ENCODE assay signal across 8 cellular contexts in the genomic region with DNA sequence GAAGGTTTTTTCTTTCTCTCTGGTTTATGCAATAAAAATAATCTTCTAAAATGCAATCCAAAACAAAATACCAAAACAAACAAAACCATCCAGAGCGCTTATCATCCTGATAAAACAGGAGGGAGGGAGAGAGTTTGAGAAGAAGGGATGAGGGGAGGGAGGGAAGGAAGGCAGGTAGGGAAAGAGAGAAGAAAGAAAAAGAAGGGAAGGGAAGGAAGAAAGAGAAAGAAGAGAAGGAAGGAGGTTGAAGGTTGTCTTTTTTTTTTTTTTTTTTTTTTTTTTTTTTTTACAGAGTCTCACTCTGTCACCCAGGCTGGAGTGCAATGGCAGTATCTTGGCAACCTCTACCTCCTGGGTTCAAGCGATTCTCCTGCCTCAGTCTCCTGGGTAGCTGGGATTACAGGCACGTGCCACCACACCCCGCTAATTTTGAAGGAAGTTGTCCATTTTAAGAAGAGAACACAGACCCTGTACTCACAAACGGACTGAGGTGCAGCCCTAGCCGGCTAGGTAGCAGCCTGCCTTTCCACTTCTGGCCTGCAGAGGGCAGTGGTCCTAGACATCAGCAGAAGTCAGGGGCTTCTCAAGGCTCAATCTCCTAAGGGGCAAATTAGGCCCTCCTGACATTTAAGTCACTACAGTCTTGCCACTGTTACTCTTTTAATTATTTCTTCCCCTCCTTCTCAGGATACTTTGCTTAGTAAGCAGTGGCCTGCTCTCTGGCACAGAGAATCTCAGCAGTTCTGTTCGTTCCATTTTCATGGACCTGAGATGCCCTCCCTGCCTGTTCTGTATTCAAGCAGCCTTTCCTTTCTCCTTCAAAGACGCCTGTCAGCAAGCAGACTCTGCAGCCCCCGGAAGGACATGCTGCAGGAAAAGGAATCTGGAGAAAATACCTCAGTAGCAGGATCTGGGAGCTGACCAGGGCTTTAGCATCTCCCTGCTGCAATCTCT.
A peak's percentile ranks its signal among the peaks of the same experiment; 100 is the strongest.
DNase-seq lines count a peak whose midpoint lies in the region; ATAC-seq and TF ChIP-seq lines count a peak whose summit lies in the region.

No MANE protein-coding gene starts in this region.

- H3K4me3 ChIP-seq in fibroblast of the aortic adventitia (ENCODE audit: low read depth, low read length) (no peak overlapping the region), neutrophil (ENCODE audit: low read depth in 1 of 2, low read length in 1 of 2) (no peak overlapping the region), suprapubic skin (no peak overlapping the region)

- no peaks in the 10 kb centered on the region for H3K4me1 ChIP-seq in neutrophil (ENCODE audit: control insufficient read depth in 1 of 2, insufficient read depth in 1 of 2, low read depth in 1 of 2, low read length in 1 of 2)
- no peaks in the 10 kb centered on the region for H3K4me1 ChIP-seq in suprapubic skin

- H3K27ac ChIP-seq in neutrophil, result no peak overlapping the region
- H3K27ac ChIP-seq in suprapubic skin, result no peak overlapping the region

- TF ChIP-seq EP300 in suprapubic skin (IDR thresholded peaks at IDR 0.05), result no peak

- TF ChIP-seq POLR2A in suprapubic skin (IDR thresholded peaks at IDR 0.05), result no peak

- DNase-seq in CMK (ENCODE audit: low read depth) (peak; percentile 56), HUDEP-2 (lab: John Stamatoyannopoulos, UW; ENCODE audit: unreplicated experiment in 76 of 76) (peak in 55 of 76 experiments; percentile 2 to 65 (median 25)), OCI-M2 (lab: John Stamatoyannopoulos, UW; ENCODE audit: unreplicated experiment) (peak; percentile 9), fibroblast of the aortic adventitia (ENCODE audit: low read depth) (peak; percentile 72), suprapubic skin (ENCODE audit: low spot score in 2 of 2) (peak in 1 of 2 donors; percentile 72)
- DNase-seq in activated T-cell treated with anti-CD3 and anti-CD28 coated beads, Interleukin-2, amount 50 U/mL, for 48 hours, result peak; percentile 76 to 78

- WGBS in suprapubic skin, result 27% methylated on average over 9 of the region's 9 CpGs

- H3K36me3 ChIP-seq in neutrophil (no peaks in the 10 kb centered on the region), suprapubic skin (no peaks in the 10 kb centered on the region)

- TF ChIP-seq CTCF in fibroblast of the aortic adventitia (IDR thresholded peaks at IDR 0.05; ENCODE audit: insufficient read depth, low read length), result peak; percentile 98
- peak; percentile 75 for TF ChIP-seq CTCF in neutrophil (IDR thresholded peaks at IDR 0.05)
- TF ChIP-seq CTCF in suprapubic skin (IDR thresholded peaks at IDR 0.05), result peak; percentile 73 to 94

- H3K9me3 ChIP-seq in neutrophil (no peaks in the 10 kb centered on the region), suprapubic skin (no peaks in the 10 kb centered on the region)

- H3K27me3 ChIP-seq in neutrophil, result peaks cover 76% of the 10 kb centered on the region
- H3K27me3 ChIP-seq in suprapubic skin, result no peaks in the 10 kb centered on the region

- peak; percentile 40 for ATAC-seq in GM19468 (IDR thresholded peaks at IDR 0.05; ENCODE audit: extremely low read depth, unreplicated experiment)
